In the genomic region with DNA sequence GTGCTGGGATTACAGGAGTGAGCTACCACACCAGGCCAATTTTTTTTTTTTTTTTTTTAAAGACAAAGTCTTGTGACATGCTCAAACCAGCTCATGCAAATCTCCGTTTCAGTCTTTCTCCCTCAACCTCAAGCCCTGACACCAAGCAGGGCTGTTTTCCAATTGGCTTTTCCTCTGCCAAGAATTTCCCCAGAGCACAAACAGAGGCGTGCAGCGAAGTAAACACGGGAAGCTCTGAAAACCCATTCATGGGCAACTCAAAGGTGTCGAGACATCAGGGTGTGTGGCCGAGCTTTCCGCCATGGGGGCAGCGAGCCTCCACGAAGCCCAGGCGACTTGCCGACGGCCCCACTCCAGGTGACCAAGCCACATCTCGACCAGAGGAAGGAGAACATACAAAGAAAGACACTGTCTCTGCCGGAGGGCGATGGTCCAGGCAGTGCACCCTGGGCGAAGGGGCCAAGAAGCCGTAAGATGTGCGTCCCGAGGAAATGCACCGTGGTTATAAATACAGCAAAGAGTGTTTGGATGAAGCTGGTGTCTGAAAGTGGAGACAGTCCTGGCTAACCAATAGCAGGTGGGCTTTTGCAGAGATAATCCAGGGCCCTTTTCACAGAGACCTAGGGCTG, we compare ENCODE assay signal across 1 cellular context.
TF ChIP-seq lines count a peak whose summit lies in the region.

No MANE protein-coding gene starts in this region.

TF ChIP-seq in HepG2, 621 proteins besides CTCF, POLR2A, EP300 and RAD21 (continued from another document):
- TF ChIP-seq, protein P1, sequence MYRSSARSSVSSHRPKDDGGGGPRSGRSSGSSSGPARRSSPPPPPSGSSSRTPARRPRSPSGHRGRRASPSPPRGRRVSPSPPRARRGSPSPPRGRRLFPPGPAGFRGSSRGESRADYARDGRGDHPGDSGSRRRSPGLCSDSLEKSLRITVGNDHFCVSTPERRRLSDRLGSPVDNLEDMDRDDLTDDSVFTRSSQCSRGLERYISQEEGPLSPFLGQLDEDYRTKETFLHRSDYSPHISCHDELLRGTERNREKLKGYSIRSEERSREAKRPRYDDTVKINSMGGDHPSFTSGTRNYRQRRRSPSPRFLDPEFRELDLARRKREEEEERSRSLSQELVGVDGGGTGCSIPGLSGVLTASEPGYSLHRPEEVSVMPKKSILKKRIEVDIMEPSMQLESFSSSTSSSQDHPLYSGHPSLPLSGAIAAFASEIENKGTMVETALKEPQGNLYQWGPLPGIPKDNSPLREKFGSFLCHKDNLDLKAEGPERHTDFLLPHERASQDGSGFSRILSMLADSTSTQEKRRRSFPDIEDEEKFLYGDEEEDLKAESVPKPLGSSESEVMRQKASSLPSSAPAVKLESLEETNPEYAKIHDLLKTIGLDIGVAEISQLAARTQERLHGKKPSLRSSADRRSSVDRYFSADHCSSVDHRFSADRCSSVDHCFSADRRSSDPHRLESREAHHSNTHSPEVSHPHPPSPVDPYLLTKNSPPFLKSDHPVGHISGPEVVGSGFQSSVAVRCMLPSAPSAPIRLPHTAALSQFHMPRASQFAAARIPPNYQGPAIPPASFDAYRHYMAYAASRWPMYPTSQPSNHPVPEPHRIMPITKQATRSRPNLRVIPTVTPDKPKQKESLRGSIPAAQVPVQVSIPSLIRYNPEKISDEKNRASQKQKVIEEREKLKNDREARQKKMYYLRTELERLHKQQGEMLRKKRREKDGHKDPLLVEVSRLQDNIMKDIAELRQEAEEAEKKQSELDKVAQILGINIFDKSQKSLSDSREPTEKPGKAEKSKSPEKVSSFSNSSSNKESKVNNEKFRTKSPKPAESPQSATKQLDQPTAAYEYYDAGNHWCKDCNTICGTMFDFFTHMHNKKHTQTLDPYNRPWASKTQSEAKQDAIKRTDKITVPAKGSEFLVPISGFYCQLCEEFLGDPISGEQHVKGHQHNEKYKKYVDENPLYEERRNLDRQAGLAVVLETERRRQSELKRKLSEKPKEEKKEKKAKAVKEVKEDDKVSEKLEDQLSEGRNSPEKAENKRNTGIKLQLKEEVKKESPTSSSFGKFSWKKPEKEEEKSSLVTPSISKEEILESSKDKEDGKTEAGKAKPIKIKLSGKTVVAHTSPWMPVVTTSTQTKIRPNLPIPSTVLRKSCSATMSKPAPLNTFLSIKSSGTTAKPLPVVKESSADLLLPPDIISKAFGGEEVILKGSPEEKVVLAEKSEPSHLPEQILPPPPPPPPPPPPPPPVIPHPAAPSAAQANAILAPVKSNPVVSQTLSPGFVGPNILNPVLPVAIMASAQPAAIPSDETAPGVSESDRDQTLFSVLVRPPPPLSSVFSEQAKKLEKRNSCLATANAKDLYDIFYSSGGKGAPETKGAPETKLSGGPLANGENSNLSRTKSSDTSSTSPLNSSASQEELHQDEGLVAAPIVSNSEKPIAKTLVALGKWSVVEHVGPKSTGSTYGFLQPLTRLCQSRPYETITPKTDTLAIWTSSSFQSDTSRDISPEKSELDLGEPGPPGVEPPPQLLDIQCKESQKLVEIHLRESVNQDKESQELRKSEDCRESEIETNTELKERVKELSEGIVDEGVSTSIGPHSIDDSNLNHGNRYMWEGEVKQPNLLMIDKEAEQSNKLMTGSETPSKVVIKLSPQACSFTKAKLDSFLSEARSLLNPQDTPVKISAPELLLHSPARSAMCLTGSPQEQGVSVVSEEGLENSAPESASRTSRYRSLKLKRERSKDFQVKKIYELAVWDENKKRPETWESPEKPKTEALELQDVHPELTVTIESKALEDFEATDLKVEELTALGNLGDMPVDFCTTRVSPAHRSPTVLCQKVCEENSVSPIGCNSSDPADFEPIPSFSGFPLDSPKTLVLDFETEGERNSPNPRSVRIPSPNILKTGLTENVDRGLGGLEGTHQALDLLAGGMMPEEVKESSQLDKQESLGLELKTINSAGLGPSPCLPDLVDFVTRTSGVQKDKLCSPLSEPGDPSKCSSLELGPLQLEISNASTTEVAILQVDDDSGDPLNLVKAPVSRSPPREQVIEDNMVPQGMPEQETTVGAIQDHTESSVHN (CRISPR knock-in tag; IDR thresholded peaks at IDR 0.05), result no peak
- TF ChIP-seq ZNF496 (CRISPR knock-in tag; IDR thresholded peaks at IDR 0.05; ENCODE audit: insufficient replicate concordance) (no peak), KLF9 (CRISPR knock-in tag; IDR thresholded peaks at IDR 0.05; ENCODE audit: low read depth) (no peak), KLF11 (CRISPR knock-in tag; IDR thresholded peaks at IDR 0.05) (no peak), ZNF556 (CRISPR knock-in tag; IDR thresholded peaks at IDR 0.05; ENCODE audit: borderline replicate concordance) (no peak), HNRNPK (IDR thresholded peaks at IDR 0.05; ENCODE audit: low read depth, low read length, poor library complexity, severe bottlenecking) (no peak), HNRNPUL1 (IDR thresholded peaks at IDR 0.05; ENCODE audit: low read depth, low read length) (no peak), ZNF530 (CRISPR knock-in tag; IDR thresholded peaks at IDR 0.05; ENCODE audit: low read depth) (no peak), IKZF1 (IDR thresholded peaks at IDR 0.05) (no peak), ZNF230 (CRISPR knock-in tag; IDR thresholded peaks at IDR 0.05) (no peak), ZBTB42 (CRISPR knock-in tag; IDR thresholded peaks at IDR 0.05) (no peak), FOXJ3 (CRISPR knock-in tag; IDR thresholded peaks at IDR 0.05; ENCODE audit: borderline replicate concordance) (no peak), ZNF232 (CRISPR knock-in tag; IDR thresholded peaks at IDR 0.05; ENCODE audit: borderline replicate concordance) (peak; percentile 41; the same call in 1 of the 2 replicates), ZNF235 (CRISPR knock-in tag; IDR thresholded peaks at IDR 0.05; ENCODE audit: borderline replicate concordance) (no peak)
- TF ChIP-seq, protein P2, sequence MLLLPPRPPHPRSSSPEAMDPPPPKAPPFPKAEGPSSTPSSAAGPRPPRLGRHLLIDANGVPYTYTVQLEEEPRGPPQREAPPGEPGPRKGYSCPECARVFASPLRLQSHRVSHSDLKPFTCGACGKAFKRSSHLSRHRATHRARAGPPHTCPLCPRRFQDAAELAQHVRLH (CRISPR knock-in tag; IDR thresholded peaks at IDR 0.05; ENCODE audit: borderline replicate concordance, low read depth), result 0 out of 2 replicates have a peak, but pooled peaks have one; percentile 41
- TF ChIP-seq, protein P3, sequence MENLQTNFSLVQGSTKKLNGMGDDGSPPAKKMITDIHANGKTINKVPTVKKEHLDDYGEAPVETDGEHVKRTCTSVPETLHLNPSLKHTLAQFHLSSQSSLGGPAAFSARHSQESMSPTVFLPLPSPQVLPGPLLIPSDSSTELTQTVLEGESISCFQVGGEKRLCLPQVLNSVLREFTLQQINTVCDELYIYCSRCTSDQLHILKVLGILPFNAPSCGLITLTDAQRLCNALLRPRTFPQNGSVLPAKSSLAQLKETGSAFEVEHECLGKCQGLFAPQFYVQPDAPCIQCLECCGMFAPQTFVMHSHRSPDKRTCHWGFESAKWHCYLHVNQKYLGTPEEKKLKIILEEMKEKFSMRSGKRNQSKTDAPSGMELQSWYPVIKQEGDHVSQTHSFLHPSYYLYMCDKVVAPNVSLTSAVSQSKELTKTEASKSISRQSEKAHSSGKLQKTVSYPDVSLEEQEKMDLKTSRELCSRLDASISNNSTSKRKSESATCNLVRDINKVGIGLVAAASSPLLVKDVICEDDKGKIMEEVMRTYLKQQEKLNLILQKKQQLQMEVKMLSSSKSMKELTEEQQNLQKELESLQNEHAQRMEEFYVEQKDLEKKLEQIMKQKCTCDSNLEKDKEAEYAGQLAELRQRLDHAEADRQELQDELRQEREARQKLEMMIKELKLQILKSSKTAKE (CRISPR knock-in tag; IDR thresholded peaks at IDR 0.05; ENCODE audit: borderline replicate concordance), result no peak
- TF ChIP-seq, protein P4, sequence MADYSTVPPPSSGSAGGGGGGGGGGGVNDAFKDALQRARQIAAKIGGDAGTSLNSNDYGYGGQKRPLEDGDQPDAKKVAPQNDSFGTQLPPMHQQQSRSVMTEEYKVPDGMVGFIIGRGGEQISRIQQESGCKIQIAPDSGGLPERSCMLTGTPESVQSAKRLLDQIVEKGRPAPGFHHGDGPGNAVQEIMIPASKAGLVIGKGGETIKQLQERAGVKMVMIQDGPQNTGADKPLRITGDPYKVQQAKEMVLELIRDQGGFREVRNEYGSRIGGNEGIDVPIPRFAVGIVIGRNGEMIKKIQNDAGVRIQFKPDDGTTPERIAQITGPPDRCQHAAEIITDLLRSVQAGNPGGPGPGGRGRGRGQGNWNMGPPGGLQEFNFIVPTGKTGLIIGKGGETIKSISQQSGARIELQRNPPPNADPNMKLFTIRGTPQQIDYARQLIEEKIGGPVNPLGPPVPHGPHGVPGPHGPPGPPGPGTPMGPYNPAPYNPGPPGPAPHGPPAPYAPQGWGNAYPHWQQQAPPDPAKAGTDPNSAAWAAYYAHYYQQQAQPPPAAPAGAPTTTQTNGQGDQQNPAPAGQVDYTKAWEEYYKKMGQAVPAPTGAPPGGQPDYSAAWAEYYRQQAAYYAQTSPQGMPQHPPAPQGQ (CRISPR knock-in tag; IDR thresholded peaks at IDR 0.05; ENCODE audit: borderline replicate concordance), result no peak
- TF ChIP-seq, protein P5, sequence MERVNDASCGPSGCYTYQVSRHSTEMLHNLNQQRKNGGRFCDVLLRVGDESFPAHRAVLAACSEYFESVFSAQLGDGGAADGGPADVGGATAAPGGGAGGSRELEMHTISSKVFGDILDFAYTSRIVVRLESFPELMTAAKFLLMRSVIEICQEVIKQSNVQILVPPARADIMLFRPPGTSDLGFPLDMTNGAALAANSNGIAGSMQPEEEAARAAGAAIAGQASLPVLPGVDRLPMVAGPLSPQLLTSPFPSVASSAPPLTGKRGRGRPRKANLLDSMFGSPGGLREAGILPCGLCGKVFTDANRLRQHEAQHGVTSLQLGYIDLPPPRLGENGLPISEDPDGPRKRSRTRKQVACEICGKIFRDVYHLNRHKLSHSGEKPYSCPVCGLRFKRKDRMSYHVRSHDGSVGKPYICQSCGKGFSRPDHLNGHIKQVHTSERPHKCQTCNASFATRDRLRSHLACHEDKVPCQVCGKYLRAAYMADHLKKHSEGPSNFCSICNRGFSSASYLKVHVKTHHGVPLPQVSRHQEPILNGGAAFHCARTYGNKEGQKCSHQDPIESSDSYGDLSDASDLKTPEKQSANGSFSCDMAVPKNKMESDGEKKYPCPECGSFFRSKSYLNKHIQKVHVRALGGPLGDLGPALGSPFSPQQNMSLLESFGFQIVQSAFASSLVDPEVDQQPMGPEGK (CRISPR knock-in tag; IDR thresholded peaks at IDR 0.05), result no peak
- TF ChIP-seq, protein P6, sequence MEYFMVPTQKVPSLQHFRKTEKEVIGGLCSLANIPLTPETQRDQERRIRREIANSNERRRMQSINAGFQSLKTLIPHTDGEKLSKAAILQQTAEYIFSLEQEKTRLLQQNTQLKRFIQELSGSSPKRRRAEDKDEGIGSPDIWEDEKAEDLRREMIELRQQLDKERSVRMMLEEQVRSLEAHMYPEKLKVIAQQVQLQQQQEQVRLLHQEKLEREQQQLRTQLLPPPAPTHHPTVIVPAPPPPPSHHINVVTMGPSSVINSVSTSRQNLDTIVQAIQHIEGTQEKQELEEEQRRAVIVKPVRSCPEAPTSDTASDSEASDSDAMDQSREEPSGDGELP (IDR thresholded peaks at IDR 0.05; ENCODE audit: borderline replicate concordance, low read depth), result no peak
- TF ChIP-seq, protein P7, sequence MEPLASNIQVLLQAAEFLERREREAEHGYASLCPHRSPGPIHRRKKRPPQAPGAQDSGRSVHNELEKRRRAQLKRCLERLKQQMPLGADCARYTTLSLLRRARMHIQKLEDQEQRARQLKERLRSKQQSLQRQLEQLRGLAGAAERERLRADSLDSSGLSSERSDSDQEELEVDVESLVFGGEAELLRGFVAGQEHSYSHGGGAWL (CRISPR knock-in tag; IDR thresholded peaks at IDR 0.05), result no peak
TF ChIP-seq in HepG2: peak in this region for 39.
